1 cellular context compared by ENCODE assay signal in the genomic region with DNA sequence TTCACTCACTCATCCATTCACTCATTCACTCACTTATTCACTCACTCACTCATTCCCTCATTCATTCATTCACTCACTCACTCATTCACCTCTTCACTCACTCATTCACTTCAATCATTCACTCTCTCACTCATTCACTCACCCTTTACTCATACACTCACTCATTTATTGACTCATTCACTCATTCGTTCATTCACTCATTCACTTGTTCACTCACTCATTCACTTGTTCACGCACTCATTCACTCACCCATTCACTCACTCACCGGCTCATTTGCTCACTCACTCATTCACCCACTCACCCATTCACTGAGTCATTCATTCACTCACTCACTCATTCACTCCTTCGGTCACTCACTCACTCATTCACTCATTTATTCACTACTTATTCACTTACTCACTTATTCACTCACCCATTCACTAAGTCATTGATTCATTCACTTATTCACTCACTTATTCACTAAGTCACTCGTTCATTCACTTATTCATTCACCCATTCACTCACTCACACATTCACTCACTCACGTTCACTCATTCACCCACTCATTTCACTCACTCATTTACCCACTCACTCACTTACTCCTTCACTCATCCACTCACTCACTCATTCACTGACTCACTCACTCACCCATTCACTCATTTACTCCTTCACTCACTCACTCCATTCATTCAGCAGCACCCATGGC.
TF ChIP-seq lines count a peak whose summit lies in the region.

No MANE protein-coding gene starts in this region.

TF ChIP-seq in H1, 55 proteins besides CTCF, POLR2A, EP300 and RAD21:
- TF ChIP-seq HDAC2 (IDR thresholded peaks at IDR 0.05; ENCODE audit: borderline replicate concordance in 1 of 2, low read depth in 2 of 2, low read length in 2 of 2), result no peak
- no peak for TF ChIP-seq HDAC6 (IDR thresholded peaks at IDR 0.05; ENCODE audit: low read depth, low read length)
- TF ChIP-seq CHD1 (IDR thresholded peaks at IDR 0.05; ENCODE audit: low read depth, low read length), result no peak
TF ChIP-seq in H1: peak in this region for 0.
